In the genomic region with DNA sequence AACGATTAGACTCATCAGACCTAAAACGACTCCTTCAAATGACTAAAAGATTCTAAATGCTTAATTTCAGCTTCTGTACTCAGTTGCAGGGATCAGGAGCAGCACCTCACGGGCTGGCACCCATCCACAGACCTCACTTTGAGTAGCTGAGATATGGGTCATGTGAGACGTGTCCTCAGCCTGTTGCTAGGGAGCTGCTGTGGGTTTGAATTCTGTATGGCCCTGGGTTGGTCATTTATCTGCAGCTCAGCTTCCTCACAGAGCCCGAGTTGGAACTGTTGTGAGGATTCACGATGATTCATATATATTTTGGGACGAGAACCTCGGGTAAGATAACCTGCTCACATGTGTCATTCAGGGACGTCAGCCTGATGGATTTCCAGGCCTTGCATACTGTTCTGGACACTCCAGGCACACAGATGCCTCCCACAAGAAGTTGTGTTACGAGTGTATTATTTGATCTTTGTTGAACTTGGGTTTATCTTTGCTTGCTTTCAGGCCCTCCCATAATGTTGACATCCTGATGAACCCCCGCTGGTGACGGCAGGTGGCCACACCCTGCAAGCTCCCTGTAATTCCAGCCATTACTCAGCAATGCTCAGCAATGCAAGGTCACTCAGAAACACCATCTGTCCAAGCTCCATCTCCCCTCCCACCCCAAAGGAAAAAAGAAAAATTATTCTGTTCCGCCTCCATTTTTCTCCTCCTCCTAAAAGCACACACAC, we compare ENCODE assay signal across 1 cellular context.
A peak's percentile ranks its signal among the peaks of the same experiment; 100 is the strongest.
TF ChIP-seq lines count a peak whose summit lies in the region.

No MANE protein-coding gene starts in this region.

TF ChIP-seq in K562, 482 proteins besides CTCF, POLR2A, EP300 and RAD21 (continued from another document and continues in another):
- no peak; the same call in 1 of the 2 replicates for TF ChIP-seq HMBOX1 (IDR thresholded peaks at IDR 0.05)
- no peak for TF ChIP-seq CHD4 (IDR thresholded peaks at IDR 0.05; ENCODE audit: insufficient read depth, insufficient replicate concordance, low read depth, low read length, poor library complexity, severe bottlenecking)
- no peak for TF ChIP-seq FUS (optimal IDR thresholded peaks at IDR 0.05; ENCODE audit: low read depth, low read length)
- no peak for TF ChIP-seq PHF8 (IDR thresholded peaks at IDR 0.05; ENCODE audit: borderline replicate concordance, low read length)
- TF ChIP-seq FOSL1 (tag; conservative IDR thresholded peaks at IDR 0.05) = peak; percentile 94
- peak; percentile 70 for TF ChIP-seq SOX6 (IDR thresholded peaks at IDR 0.05)
- TF ChIP-seq SMARCE1 (IDR thresholded peaks at IDR 0.05) = peak; percentile 54; the same call in 1 of the 2 replicates
- TF ChIP-seq, protein P1, sequence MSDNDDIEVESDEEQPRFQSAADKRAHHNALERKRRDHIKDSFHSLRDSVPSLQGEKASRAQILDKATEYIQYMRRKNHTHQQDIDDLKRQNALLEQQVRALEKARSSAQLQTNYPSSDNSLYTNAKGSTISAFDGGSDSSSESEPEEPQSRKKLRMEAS (CRISPR knock-in tag; IDR thresholded peaks at IDR 0.05) = no peak
- no peak for TF ChIP-seq ZNF780A (CRISPR knock-in tag; IDR thresholded peaks at IDR 0.05)
- TF ChIP-seq MEF2A (IDR thresholded peaks at IDR 0.05; ENCODE audit: control insufficient read depth, low read depth, low read length) = peak; percentile 44; the same call in 1 of the 2 replicates
- TF ChIP-seq, protein P2, sequence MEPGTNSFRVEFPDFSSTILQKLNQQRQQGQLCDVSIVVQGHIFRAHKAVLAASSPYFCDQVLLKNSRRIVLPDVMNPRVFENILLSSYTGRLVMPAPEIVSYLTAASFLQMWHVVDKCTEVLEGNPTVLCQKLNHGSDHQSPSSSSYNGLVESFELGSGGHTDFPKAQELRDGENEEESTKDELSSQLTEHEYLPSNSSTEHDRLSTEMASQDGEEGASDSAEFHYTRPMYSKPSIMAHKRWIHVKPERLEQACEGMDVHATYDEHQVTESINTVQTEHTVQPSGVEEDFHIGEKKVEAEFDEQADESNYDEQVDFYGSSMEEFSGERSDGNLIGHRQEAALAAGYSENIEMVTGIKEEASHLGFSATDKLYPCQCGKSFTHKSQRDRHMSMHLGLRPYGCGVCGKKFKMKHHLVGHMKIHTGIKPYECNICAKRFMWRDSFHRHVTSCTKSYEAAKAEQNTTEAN (CRISPR knock-in tag; IDR thresholded peaks at IDR 0.05) = no peak
- TF ChIP-seq EGR1 (conservative IDR thresholded peaks at IDR 0.05) = no peak
- TF ChIP-seq GABPB2 (CRISPR knock-in tag; conservative IDR thresholded peaks at IDR 0.05) = no peak
- peak; percentile 89 for TF ChIP-seq BACH1 (tag; IDR thresholded peaks at IDR 0.05)
- TF ChIP-seq FOXJ2 (tag; IDR thresholded peaks at IDR 0.05) = peak; percentile 56; the same call in 1 of the 2 replicates
- TF ChIP-seq SP1 (CRISPR knock-in tag; IDR thresholded peaks at IDR 0.05) = 0 out of 2 replicates have a peak, but pooled peaks have one; percentile 23
- TF ChIP-seq ADNP (tag; IDR thresholded peaks at IDR 0.05) = peak; percentile 55; the same call in 1 of the 2 replicates
- peak; percentile 60 for TF ChIP-seq CBFA2T2 (conservative IDR thresholded peaks at IDR 0.05)
- TF ChIP-seq ZNF507 (tag; conservative IDR thresholded peaks at IDR 0.05) = no peak
- TF ChIP-seq CC2D1A (IDR thresholded peaks at IDR 0.05) = no peak
- TF ChIP-seq MAZ (CRISPR knock-in tag; conservative IDR thresholded peaks at IDR 0.05 in 1 of 2, IDR thresholded peaks at IDR 0.05 in 1 of 2) = peak in 1 of 2 experiments; percentile 59; a peak in 1 of 4 replicates
- no peak for TF ChIP-seq SMAD3 (CRISPR knock-in tag; conservative IDR thresholded peaks at IDR 0.05)
- no peak for TF ChIP-seq WHSC1 (IDR thresholded peaks at IDR 0.05; ENCODE audit: low read length)
- TF ChIP-seq ELF1 (tag; IDR thresholded peaks at IDR 0.05) = 0 out of 2 replicates have a peak, but pooled peaks have one; percentile 9
- peak; percentile 58 for TF ChIP-seq TAF9B (IDR thresholded peaks at IDR 0.05; ENCODE audit: partially characterized antibody)
- peak; percentile 79 for TF ChIP-seq CEBPB (tag; IDR thresholded peaks at IDR 0.05)
- peak; percentile 71 for TF ChIP-seq TCF3 (CRISPR knock-in tag; IDR thresholded peaks at IDR 0.05)
- TF ChIP-seq ZNF785 (CRISPR knock-in tag; IDR thresholded peaks at IDR 0.05) = no peak
- TF ChIP-seq, protein P3, sequence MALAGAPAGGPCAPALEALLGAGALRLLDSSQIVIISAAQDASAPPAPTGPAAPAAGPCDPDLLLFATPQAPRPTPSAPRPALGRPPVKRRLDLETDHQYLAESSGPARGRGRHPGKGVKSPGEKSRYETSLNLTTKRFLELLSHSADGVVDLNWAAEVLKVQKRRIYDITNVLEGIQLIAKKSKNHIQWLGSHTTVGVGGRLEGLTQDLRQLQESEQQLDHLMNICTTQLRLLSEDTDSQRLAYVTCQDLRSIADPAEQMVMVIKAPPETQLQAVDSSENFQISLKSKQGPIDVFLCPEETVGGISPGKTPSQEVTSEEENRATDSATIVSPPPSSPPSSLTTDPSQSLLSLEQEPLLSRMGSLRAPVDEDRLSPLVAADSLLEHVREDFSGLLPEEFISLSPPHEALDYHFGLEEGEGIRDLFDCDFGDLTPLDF (CRISPR knock-in tag; IDR thresholded peaks at IDR 0.05) = no peak
- no peak for TF ChIP-seq XRCC5 (IDR thresholded peaks at IDR 0.05; ENCODE audit: low read depth, low read length)
- TF ChIP-seq NRF1 (conservative IDR thresholded peaks at IDR 0.05 in 1 of 2, IDR thresholded peaks at IDR 0.05 in 1 of 2) = peak; percentile 30 to 50; a peak in 2 of 4 replicates
- no peak for TF ChIP-seq NR2C2 (CRISPR knock-in tag; IDR thresholded peaks at IDR 0.05)
- peak; percentile 63 for TF ChIP-seq NR2C2 (tag; IDR thresholded peaks at IDR 0.05)
- no peak for TF ChIP-seq FOXK1 (CRISPR knock-in tag; IDR thresholded peaks at IDR 0.05; ENCODE audit: borderline replicate concordance)
- peak; percentile 24 for TF ChIP-seq BRD9 (IDR thresholded peaks at IDR 0.05; ENCODE audit: low read depth, partially characterized antibody)
- no peak for TF ChIP-seq ZC3H11A (IDR thresholded peaks at IDR 0.05; ENCODE audit: low read depth, low read length)
- TF ChIP-seq PHTF2 (CRISPR knock-in tag; IDR thresholded peaks at IDR 0.05) = no peak
- no peak for TF ChIP-seq SPI1 (IDR thresholded peaks at IDR 0.05; ENCODE audit: borderline replicate concordance, low read depth, low read length)
- no peak for TF ChIP-seq CBX3 (IDR thresholded peaks at IDR 0.05; ENCODE audit: borderline replicate concordance in 1 of 2, low read length in 2 of 2)
- TF ChIP-seq OTX1 (CRISPR knock-in tag; IDR thresholded peaks at IDR 0.05) = no peak
- no peak for TF ChIP-seq SETDB1 (IDR thresholded peaks at IDR 0.05; ENCODE audit: low read length)
- 0 out of 2 replicates have a peak, but pooled peaks have one; percentile 35 for TF ChIP-seq MTA3 (IDR thresholded peaks at IDR 0.05; ENCODE audit: borderline replicate concordance)
- TF ChIP-seq ETV1 (tag; conservative IDR thresholded peaks at IDR 0.05; ENCODE audit: low read depth) = 0 out of 2 replicates have a peak, but pooled peaks have one; percentile 32
- no peak for TF ChIP-seq ILK (tag; IDR thresholded peaks at IDR 0.05; ENCODE audit: borderline replicate concordance, low read depth)
- TF ChIP-seq, protein P4, sequence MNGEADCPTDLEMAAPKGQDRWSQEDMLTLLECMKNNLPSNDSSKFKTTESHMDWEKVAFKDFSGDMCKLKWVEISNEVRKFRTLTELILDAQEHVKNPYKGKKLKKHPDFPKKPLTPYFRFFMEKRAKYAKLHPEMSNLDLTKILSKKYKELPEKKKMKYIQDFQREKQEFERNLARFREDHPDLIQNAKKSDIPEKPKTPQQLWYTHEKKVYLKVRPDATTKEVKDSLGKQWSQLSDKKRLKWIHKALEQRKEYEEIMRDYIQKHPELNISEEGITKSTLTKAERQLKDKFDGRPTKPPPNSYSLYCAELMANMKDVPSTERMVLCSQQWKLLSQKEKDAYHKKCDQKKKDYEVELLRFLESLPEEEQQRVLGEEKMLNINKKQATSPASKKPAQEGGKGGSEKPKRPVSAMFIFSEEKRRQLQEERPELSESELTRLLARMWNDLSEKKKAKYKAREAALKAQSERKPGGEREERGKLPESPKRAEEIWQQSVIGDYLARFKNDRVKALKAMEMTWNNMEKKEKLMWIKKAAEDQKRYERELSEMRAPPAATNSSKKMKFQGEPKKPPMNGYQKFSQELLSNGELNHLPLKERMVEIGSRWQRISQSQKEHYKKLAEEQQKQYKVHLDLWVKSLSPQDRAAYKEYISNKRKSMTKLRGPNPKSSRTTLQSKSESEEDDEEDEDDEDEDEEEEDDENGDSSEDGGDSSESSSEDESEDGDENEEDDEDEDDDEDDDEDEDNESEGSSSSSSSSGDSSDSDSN (IDR thresholded peaks at IDR 0.05; ENCODE audit: borderline replicate concordance in 1 of 2, low read depth in 2 of 2, low read length in 2 of 2) = no peak
- no peak for TF ChIP-seq GTF2B (IDR thresholded peaks at IDR 0.05; ENCODE audit: extremely low read depth, insufficient read length)
- no peak for TF ChIP-seq CAMTA2 (CRISPR knock-in tag; conservative IDR thresholded peaks at IDR 0.05)
- peak; percentile 79 for TF ChIP-seq LEF1 (IDR thresholded peaks at IDR 0.05)
- TF ChIP-seq, protein P5, sequence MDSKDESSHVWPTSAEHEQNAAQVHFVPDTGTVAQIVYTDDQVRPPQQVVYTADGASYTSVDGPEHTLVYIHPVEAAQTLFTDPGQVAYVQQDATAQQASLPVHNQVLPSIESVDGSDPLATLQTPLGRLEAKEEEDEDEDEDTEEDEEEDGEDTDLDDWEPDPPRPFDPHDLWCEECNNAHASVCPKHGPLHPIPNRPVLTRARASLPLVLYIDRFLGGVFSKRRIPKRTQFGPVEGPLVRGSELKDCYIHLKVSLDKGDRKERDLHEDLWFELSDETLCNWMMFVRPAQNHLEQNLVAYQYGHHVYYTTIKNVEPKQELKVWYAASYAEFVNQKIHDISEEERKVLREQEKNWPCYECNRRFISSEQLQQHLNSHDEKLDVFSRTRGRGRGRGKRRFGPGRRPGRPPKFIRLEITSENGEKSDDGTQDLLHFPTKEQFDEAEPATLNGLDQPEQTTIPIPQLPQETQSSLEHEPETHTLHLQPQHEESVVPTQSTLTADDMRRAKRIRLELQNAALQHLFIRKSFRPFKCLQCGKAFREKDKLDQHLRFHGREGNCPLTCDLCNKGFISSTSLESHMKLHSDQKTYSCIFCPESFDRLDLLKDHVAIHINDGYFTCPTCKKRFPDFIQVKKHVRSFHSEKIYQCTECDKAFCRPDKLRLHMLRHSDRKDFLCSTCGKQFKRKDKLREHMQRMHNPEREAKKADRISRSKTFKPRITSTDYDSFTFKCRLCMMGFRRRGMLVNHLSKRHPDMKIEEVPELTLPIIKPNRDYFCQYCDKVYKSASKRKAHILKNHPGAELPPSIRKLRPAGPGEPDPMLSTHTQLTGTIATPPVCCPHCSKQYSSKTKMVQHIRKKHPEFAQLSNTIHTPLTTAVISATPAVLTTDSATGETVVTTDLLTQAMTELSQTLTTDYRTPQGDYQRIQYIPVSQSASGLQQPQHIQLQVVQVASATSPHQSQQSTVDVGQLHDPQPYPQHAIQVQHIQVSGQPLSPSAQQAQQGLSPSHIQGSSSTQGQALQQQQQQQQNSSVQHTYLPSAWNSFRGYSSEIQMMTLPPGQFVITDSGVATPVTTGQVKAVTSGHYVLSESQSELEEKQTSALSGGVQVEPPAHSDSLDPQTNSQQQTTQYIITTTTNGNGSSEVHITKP (IDR thresholded peaks at IDR 0.05; ENCODE audit: partially characterized antibody) = peak; percentile 69
- TF ChIP-seq PKNOX1 (IDR thresholded peaks at IDR 0.05) = peak; percentile 92
- TF ChIP-seq ZKSCAN1 (IDR thresholded peaks at IDR 0.05; ENCODE audit: low read depth, low read length) = no peak
- TF ChIP-seq, protein P6, sequence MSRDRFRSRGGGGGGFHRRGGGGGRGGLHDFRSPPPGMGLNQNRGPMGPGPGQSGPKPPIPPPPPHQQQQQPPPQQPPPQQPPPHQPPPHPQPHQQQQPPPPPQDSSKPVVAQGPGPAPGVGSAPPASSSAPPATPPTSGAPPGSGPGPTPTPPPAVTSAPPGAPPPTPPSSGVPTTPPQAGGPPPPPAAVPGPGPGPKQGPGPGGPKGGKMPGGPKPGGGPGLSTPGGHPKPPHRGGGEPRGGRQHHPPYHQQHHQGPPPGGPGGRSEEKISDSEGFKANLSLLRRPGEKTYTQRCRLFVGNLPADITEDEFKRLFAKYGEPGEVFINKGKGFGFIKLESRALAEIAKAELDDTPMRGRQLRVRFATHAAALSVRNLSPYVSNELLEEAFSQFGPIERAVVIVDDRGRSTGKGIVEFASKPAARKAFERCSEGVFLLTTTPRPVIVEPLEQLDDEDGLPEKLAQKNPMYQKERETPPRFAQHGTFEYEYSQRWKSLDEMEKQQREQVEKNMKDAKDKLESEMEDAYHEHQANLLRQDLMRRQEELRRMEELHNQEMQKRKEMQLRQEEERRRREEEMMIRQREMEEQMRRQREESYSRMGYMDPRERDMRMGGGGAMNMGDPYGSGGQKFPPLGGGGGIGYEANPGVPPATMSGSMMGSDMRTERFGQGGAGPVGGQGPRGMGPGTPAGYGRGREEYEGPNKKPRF (IDR thresholded peaks at IDR 0.05; ENCODE audit: low read depth, low read length) = no peak
- TF ChIP-seq SMARCA4 (IDR thresholded peaks at IDR 0.05) = peak; percentile 80
